In the genomic region with DNA sequence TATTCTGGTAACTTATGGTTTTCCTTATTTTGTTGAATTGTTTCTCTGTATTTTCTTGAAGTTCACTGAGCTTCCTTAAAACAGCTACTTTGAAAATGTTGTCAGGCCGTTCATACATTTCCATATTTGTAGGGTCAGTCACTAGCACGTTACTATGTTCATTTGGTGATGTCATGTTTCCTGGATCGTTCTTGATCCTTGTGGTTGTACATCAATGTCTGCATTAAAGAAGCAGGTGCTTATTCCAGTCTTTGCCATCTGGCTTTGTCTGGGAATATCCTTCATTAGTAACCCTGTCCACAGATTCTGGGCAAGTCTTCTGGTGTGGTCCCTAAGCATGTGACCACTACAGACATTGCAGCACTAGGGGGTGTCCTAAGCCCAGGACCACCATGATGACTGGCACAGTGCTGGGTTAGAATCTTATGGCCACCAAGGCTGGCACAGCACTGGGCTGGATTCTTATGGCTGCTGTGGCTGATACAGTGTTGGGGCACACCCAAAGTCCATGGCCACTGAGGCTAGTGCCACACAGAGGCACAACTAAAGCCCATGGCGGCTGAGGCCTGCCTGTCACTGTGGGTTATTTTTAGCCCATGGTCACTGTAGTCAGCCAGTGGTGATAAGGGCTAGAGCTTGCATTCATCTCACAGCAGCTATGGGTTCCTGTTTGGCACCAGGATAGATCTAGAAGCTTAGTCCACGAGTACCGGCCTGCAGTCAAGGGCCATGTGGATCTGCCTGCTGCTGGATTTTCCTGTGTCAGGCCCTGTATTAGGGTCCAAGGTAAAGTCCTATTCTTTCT, we compare ENCODE assay signal across 20 cellular contexts. TPM values are rescaled to one million over a fixed set of nuclear protein-coding genes. Genes with fewer than 3 reads are reported as not detected.
DNase-seq lines count a peak whose midpoint lies in the region; ATAC-seq, FAIRE-seq and TF ChIP-seq lines count a peak whose summit lies in the region.
"Had no signal": no experiment of that assay in that cellular context is flagged by ENCODE, and none has a peak within 500 bp of the region (broad histone marks: within the 10 kb centered on the region; RNA-seq: fewer than 3 reads in every experiment).

No MANE protein-coding gene starts in this region.

- H3K27ac ChIP-seq in left ventricle myocardium inferior (replicated peaks) = no peak overlapping the region
- H3K27ac ChIP-seq: BLaER1 treated with 17β-estradiol and CSF1 and Interleukin-3, amounts not matched to agents 10 nM and 100 nM; RWPE1; SJCRH30 had no signal

- no peak overlapping the region for H3K4me3 Mint-ChIP-seq in glutamatergic neuron (ENCODE audit: unreplicated experiment)
- H3K4me3 Mint-ChIP-seq: CD8-positive, alpha-beta T cell had no signal

- H3K4me1 ChIP-seq in left ventricle myocardium inferior = peaks cover 7% of the 10 kb centered on the region
- H3K4me1 ChIP-seq: BLaER1 treated with 17β-estradiol and CSF1 and Interleukin-3, amounts not matched to agents 10 nM and 100 nM; SJCRH30 had no signal

- H3K27me3 ChIP-seq in left ventricle myocardium inferior (ENCODE audit: low read depth) = no peaks in the 10 kb centered on the region
- H3K27me3 ChIP-seq: BLaER1 treated with 17β-estradiol and CSF1 and Interleukin-3, amounts not matched to agents 10 nM and 100 nM; SJCRH30 had no signal

- no peaks in the 10 kb centered on the region for H3K36me3 Mint-ChIP-seq in glutamatergic neuron (ENCODE audit: unreplicated experiment)
- H3K36me3 Mint-ChIP-seq: CD8-positive, alpha-beta T cell had no signal

- no peaks in the 10 kb centered on the region for H3K4me1 Mint-ChIP-seq in glutamatergic neuron (ENCODE audit: low read depth, unreplicated experiment)

- ATAC-seq in Right ventricle myocardium superior (ENCODE audit: poor library complexity) = peak; percentile 77
- ATAC-seq in left ventricle myocardium superior = peak; percentile 87
- no peak for ATAC-seq in GM21737 (IDR thresholded peaks at IDR 0.05; ENCODE audit: unreplicated experiment)
- ATAC-seq: CD8-positive, alpha-beta T cell; PC-3 had no signal

- no peaks in the 10 kb centered on the region for H3K36me3 ChIP-seq in left ventricle myocardium inferior
- H3K36me3 ChIP-seq: BLaER1 treated with 17β-estradiol and CSF1 and Interleukin-3, amounts not matched to agents 10 nM and 100 nM; SJCRH30 had no signal

- peaks cover 62% of the 10 kb centered on the region for H3K9me3 ChIP-seq in left ventricle myocardium inferior (replicated peaks)

- intact Hi-C loops in Right ventricle myocardium superior (cut with DNase I) = no loop called here
- intact Hi-C loops in left ventricle myocardium inferior (cut with micrococcal nuclease) = no loop called here
- intact Hi-C loops in left ventricle myocardium superior (cut with micrococcal nuclease) = no loop called here

- H3K4me3 ChIP-seq in left ventricle myocardium inferior = no peak overlapping the region
- H3K4me3 ChIP-seq: BLaER1 treated with 17β-estradiol and CSF1 and Interleukin-3, amounts not matched to agents 10 nM and 100 nM; SJCRH30 had no signal

- TF ChIP-seq CTCF in left ventricle myocardium inferior (IDR thresholded peaks at IDR 0.05; ENCODE audit: borderline replicate concordance) (no peak), glutamatergic neuron (IDR thresholded peaks at IDR 0.05; ENCODE audit: partially characterized antibody, unreplicated experiment) (no peak)

- peaks cover 9% of the 10 kb centered on the region for H3K9me3 Mint-ChIP-seq in glutamatergic neuron (ENCODE audit: unreplicated experiment)

- FAIRE-seq in urothelium cell line (lab: Jason Lieb, UNC) = peak; percentile 50
- FAIRE-seq: GM12891, GM18507 had no signal

- DNase-seq in Right ventricle myocardium superior (no peak), left ventricle myocardium inferior (no peak), OCI-M1 (lab: John Stamatoyannopoulos, UW) (peak; percentile 24), left ventricle myocardium superior (no peak), urothelium cell line (ENCODE audit: low spot score) (no peak), glutamatergic neuron (no peak)
- DNase-seq: Calu3; CD8-positive, alpha-beta T cell; H7; NCI-H1694 treated with DMSO at 0.1 percent for 48 hours; NCI-H2107; NCI-H510A; NCI-H748 treated with DMSO at 0.1 percent for 48 hours; PC-3; SJCRH30 had no signal

- H3K27ac Mint-ChIP-seq in glutamatergic neuron (ENCODE audit: unreplicated experiment) = no peak overlapping the region
- H3K27ac Mint-ChIP-seq: CD8-positive, alpha-beta T cell had no signal

- no peaks in the 10 kb centered on the region for H3K27me3 Mint-ChIP-seq in glutamatergic neuron (ENCODE audit: unreplicated experiment)

RNA-seq across cellular contexts. Expression of gene VWA3B, which starts 13.2 kb away (rescaled TPM):
- total RNA-seq in Right ventricle myocardium superior (0.32 TPM), left ventricle myocardium inferior (0.52 TPM), left ventricle myocardium superior (not detected), glutamatergic neuron (ENCODE audit: unreplicated experiment) (not detected)
- total RNA-seq: Calu3; CD8-positive, alpha-beta T cell; PC-3; SJCRH30 had no signal
